ENCODE assay signal across 7 cellular contexts in genomic region chr19:3970313-3970807, GRCh38. TPM values are rescaled to one million over a fixed set of nuclear protein-coding genes. Genes with fewer than 3 reads are reported as not detected.
A peak's percentile ranks its signal among the peaks of the same experiment; 100 is the strongest.
DNase-seq lines count a peak whose midpoint lies in the region; ATAC-seq and TF ChIP-seq lines count a peak whose summit lies in the region.

No MANE protein-coding gene starts in this region.

- H3K27me3 ChIP-seq in iPS-18a (ENCODE audit: control insufficient read depth, insufficient read depth, low read length): no peaks in the 10 kb centered on the region

- no peaks in the 10 kb centered on the region for H3K9me3 Mint-ChIP-seq in activated T-helper 17 cell treated with anti-CD3 and anti-CD28 coated beads, Interleukin-2, amount 50 U/mL, for 72 hours
- H3K9me3 Mint-ChIP-seq in stimulated activated naive CD8-positive, alpha-beta T cell treated with anti-CD3 and anti-CD28 coated beads, Interleukin-15, amount 100 ng/mL, for 72 hours: no peaks in the 10 kb centered on the region

- peak overlapping the region; percentile 88 for H3K9ac ChIP-seq in iPS-18a (ENCODE audit: low read length)

- H3K27me3 Mint-ChIP-seq in activated T-helper 17 cell treated with anti-CD3 and anti-CD28 coated beads, Interleukin-2, amount 50 U/mL, for 72 hours: no peaks in the 10 kb centered on the region
- H3K27me3 Mint-ChIP-seq in stimulated activated naive CD8-positive, alpha-beta T cell treated with anti-CD3 and anti-CD28 coated beads, Interleukin-15, amount 100 ng/mL, for 72 hours: no peaks in the 10 kb centered on the region

- peak overlapping the region; percentile 72 for H3K27ac ChIP-seq in iPS-18a (ENCODE audit: low read length)

- H3K36me3 ChIP-seq in iPS-18a (ENCODE audit: control insufficient read depth, low read depth, low read length): peaks cover 26% of the 10 kb centered on the region

- TF ChIP-seq CTCF in HFF-Myc (IDR thresholded peaks at IDR 0.05; ENCODE audit: low read depth, low read length, missing control alignments): no peak

- no peak for ATAC-seq in activated T-helper 17 cell treated with anti-CD3 and anti-CD28 coated beads, Interleukin-2, amount 50 U/mL, for 72 hours (replicated peaks)
- no peak for ATAC-seq in stimulated activated naive CD8-positive, alpha-beta T cell treated with anti-CD3 and anti-CD28 coated beads, Interleukin-15, amount 100 ng/mL, for 72 hours
- no peak for ATAC-seq in HG03520 (IDR thresholded peaks at IDR 0.05; ENCODE audit: unreplicated experiment)

- H3K4me1 ChIP-seq in iPS-18a (ENCODE audit: control insufficient read depth, low read depth, low read length): peaks cover 22% of the 10 kb centered on the region

- H3K36me3 Mint-ChIP-seq in activated T-helper 17 cell treated with anti-CD3 and anti-CD28 coated beads, Interleukin-2, amount 50 U/mL, for 72 hours (ENCODE audit: low read depth): peaks cover 54% of the 10 kb centered on the region

- H3K4me3 Mint-ChIP-seq in activated T-helper 17 cell treated with anti-CD3 and anti-CD28 coated beads, Interleukin-2, amount 50 U/mL, for 72 hours: peak overlapping the region; percentile 92
- peak overlapping the region; percentile 89 for H3K4me3 Mint-ChIP-seq in stimulated activated naive CD8-positive, alpha-beta T cell treated with anti-CD3 and anti-CD28 coated beads, Interleukin-15, amount 100 ng/mL, for 72 hours

- no peak for DNase-seq in HFF-Myc (ENCODE audit: extremely low read depth, low read depth)
- no peak for DNase-seq in stimulated activated naive CD8-positive, alpha-beta T cell treated with anti-CD3 and anti-CD28 coated beads, Interleukin-15, amount 100 ng/mL, for 72 hours
- DNase-seq in cortex of kidney (lab: John Stamatoyannopoulos, UW): no peak
- no peak for DNase-seq in hepatic stellate cell (ENCODE audit: low spot score)

- peak overlapping the region; percentile 95 for H3K27ac Mint-ChIP-seq in activated T-helper 17 cell treated with anti-CD3 and anti-CD28 coated beads, Interleukin-2, amount 50 U/mL, for 72 hours
- peak overlapping the region; percentile 87 to 94 for H3K27ac Mint-ChIP-seq in stimulated activated naive CD8-positive, alpha-beta T cell treated with anti-CD3 and anti-CD28 coated beads, Interleukin-15, amount 100 ng/mL, for 72 hours

- peaks cover 11% of the 10 kb centered on the region for H3K4me1 Mint-ChIP-seq in activated T-helper 17 cell treated with anti-CD3 and anti-CD28 coated beads, Interleukin-2, amount 50 U/mL, for 72 hours
- H3K4me1 Mint-ChIP-seq in stimulated activated naive CD8-positive, alpha-beta T cell treated with anti-CD3 and anti-CD28 coated beads, Interleukin-15, amount 100 ng/mL, for 72 hours: peaks cover 32% of the 10 kb centered on the region

- H3K9me3 ChIP-seq in iPS-18a (ENCODE audit: control insufficient read depth, low read depth, low read length): no peaks in the 10 kb centered on the region

- H3K4me3 ChIP-seq in HFF-Myc (replicated peaks; ENCODE audit: low read depth, low read length): peak overlapping the region; percentile 84
- peak overlapping the region; percentile 89 for H3K4me3 ChIP-seq in iPS-18a (ENCODE audit: low read length)

RNA-seq across cellular contexts. Expression of gene DAPK3, which starts 0.5 kb away (rescaled TPM):
- 10 to 100 TPM; 37.5 to 40.6 TPM for total RNA-seq in activated T-helper 17 cell treated with anti-CD3 and anti-CD28 coated beads, Interleukin-2, amount 50 U/mL, for 72 hours

RNA-seq across cellular contexts. Expression of gene EEF2, which starts 14.9 kb away (rescaled TPM):
- 1,000 to 10,000 TPM; 3,211 to 3,379 TPM for total RNA-seq in activated T-helper 17 cell treated with anti-CD3 and anti-CD28 coated beads, Interleukin-2, amount 50 U/mL, for 72 hours

RNA-seq across cellular contexts. Expression of gene PIAS4, which starts 37.2 kb away (rescaled TPM):
- 10 to 100 TPM; 32.8 to 39.1 TPM for total RNA-seq in activated T-helper 17 cell treated with anti-CD3 and anti-CD28 coated beads, Interleukin-2, amount 50 U/mL, for 72 hours

RNA-seq across cellular contexts. Expression of gene NMRK2, which starts 37.5 kb away (rescaled TPM):
- not detected for total RNA-seq in activated T-helper 17 cell treated with anti-CD3 and anti-CD28 coated beads, Interleukin-2, amount 50 U/mL, for 72 hours
